ENCODE assay signal across 1 cellular context in the genomic region with DNA sequence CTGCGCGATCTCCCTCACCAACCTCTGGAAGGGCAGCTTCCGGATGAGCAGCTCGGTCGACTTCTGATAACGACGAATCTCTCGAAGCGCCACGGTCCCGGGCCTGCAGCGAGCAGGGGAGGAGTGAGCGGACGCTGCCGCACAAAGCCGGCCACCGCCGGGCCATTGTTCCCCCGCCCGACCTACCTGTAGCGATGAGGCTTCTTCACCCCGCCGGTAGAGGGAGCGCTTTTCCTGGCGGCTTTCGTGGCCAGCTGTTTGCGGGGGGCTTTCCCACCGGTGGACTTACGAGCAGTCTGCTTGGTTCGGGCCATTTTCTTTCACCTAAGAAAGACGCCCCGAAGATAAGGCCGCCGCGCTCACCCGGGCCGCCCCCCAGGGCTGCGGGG.
A peak's percentile ranks its signal among the peaks of the same experiment; 100 is the strongest.
TF ChIP-seq lines count a peak whose summit lies in the region.

No MANE protein-coding gene starts in this region.

TF ChIP-seq in K562, 482 proteins besides CTCF, POLR2A, EP300 and RAD21 (continues in another document):
- TF ChIP-seq, protein P1, sequence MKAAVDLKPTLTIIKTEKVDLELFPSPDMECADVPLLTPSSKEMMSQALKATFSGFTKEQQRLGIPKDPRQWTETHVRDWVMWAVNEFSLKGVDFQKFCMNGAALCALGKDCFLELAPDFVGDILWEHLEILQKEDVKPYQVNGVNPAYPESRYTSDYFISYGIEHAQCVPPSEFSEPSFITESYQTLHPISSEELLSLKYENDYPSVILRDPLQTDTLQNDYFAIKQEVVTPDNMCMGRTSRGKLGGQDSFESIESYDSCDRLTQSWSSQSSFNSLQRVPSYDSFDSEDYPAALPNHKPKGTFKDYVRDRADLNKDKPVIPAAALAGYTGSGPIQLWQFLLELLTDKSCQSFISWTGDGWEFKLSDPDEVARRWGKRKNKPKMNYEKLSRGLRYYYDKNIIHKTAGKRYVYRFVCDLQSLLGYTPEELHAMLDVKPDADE (conservative IDR thresholded peaks at IDR 0.05; ENCODE audit: control insufficient read depth, low read depth, low read length) = 0 out of 2 replicates have a peak, but pooled peaks have one; percentile 29
- TF ChIP-seq ELF4 (CRISPR knock-in tag; IDR thresholded peaks at IDR 0.05) (peak; percentile 5; the same call in 1 of the 2 replicates), MTA3 (IDR thresholded peaks at IDR 0.05; ENCODE audit: borderline replicate concordance) (peak; percentile 21), NFXL1 (CRISPR knock-in tag; IDR thresholded peaks at IDR 0.05) (no peak), SMARCA4 (IDR thresholded peaks at IDR 0.05) (peak; percentile 46; the same call in 1 of the 2 replicates), ZNF197 (CRISPR knock-in tag; IDR thresholded peaks at IDR 0.05; ENCODE audit: low read depth) (no peak), ZNF436 (CRISPR knock-in tag; IDR thresholded peaks at IDR 0.05) (peak; percentile 35; the same call in 1 of the 2 replicates), LEF1 (IDR thresholded peaks at IDR 0.05) (no peak), CCNT2 (IDR thresholded peaks at IDR 0.05; ENCODE audit: borderline replicate concordance, extremely low read depth, insufficient read length, low read depth, low read length) (no peak), HDAC1 (IDR thresholded peaks at IDR 0.05) (peak in 1 of 2 experiments; percentile 52; a peak in 1 of 4 replicates), TFAP4 (CRISPR knock-in tag; IDR thresholded peaks at IDR 0.05; ENCODE audit: borderline replicate concordance) (peak; percentile 97), ZFP1 (CRISPR knock-in tag; IDR thresholded peaks at IDR 0.05) (0 out of 2 replicates have a peak, but pooled peaks have one; percentile 6), MYC (IDR thresholded peaks at IDR 0.05; ENCODE audit: low read depth, low read length) (peak; percentile 31; the same call in 1 of the 2 replicates), MYC (CRISPR knock-in tag; IDR thresholded peaks at IDR 0.05; ENCODE audit: borderline replicate concordance, low read depth) (no peak), ARID3B (CRISPR knock-in tag; IDR thresholded peaks at IDR 0.05; ENCODE audit: borderline replicate concordance) (0 out of 2 replicates have a peak, but pooled peaks have one; percentile 51), THRB (CRISPR knock-in tag; conservative IDR thresholded peaks at IDR 0.05) (0 out of 2 replicates have a peak, but pooled peaks have one; percentile 5), ZNF143 (CRISPR knock-in tag; IDR thresholded peaks at IDR 0.05) (0 out of 2 replicates have a peak, but pooled peaks have one; percentile 1), STAG1 (CRISPR knock-in tag; IDR thresholded peaks at IDR 0.05; ENCODE audit: borderline replicate concordance) (peak; percentile 43; the same call in 1 of the 2 replicates), ESRRB (CRISPR knock-in tag; IDR thresholded peaks at IDR 0.05; ENCODE audit: borderline replicate concordance) (0 out of 2 replicates have a peak, but pooled peaks have one; percentile 9), STAT5A (IDR thresholded peaks at IDR 0.05; ENCODE audit: borderline replicate concordance, low read length) (no peak), MEF2A (IDR thresholded peaks at IDR 0.05; ENCODE audit: control insufficient read depth, low read depth, low read length) (0 out of 2 replicates have a peak, but pooled peaks have one; percentile 39), FIP1L1 (IDR thresholded peaks at IDR 0.05; ENCODE audit: low read depth, low read length, poor library complexity, severe bottlenecking) (no peak), SMC3 (conservative IDR thresholded peaks at IDR 0.05; ENCODE audit: insufficient read depth, low read depth, low read length) (0 out of 2 replicates have a peak, but pooled peaks have one; percentile 5), ZNF431 (CRISPR knock-in tag; IDR thresholded peaks at IDR 0.05) (peak; percentile 36; the same call in 1 of the 2 replicates), ETV6 (IDR thresholded peaks at IDR 0.05; ENCODE audit: borderline replicate concordance in 1 of 2, low read depth in 2 of 2, low read length in 1 of 2) (0 out of 4 replicates have a peak, but pooled peaks of 1 of the 2 experiments have one; percentile 0), ETV6 (CRISPR knock-in tag; IDR thresholded peaks at IDR 0.05; ENCODE audit: borderline replicate concordance) (no peak), ZNF583 (CRISPR knock-in tag; IDR thresholded peaks at IDR 0.05) (peak; percentile 47; the same call in 1 of the 2 replicates), CHCHD3 (CRISPR knock-in tag; IDR thresholded peaks at IDR 0.05) (no peak)
- TF ChIP-seq, protein P2, sequence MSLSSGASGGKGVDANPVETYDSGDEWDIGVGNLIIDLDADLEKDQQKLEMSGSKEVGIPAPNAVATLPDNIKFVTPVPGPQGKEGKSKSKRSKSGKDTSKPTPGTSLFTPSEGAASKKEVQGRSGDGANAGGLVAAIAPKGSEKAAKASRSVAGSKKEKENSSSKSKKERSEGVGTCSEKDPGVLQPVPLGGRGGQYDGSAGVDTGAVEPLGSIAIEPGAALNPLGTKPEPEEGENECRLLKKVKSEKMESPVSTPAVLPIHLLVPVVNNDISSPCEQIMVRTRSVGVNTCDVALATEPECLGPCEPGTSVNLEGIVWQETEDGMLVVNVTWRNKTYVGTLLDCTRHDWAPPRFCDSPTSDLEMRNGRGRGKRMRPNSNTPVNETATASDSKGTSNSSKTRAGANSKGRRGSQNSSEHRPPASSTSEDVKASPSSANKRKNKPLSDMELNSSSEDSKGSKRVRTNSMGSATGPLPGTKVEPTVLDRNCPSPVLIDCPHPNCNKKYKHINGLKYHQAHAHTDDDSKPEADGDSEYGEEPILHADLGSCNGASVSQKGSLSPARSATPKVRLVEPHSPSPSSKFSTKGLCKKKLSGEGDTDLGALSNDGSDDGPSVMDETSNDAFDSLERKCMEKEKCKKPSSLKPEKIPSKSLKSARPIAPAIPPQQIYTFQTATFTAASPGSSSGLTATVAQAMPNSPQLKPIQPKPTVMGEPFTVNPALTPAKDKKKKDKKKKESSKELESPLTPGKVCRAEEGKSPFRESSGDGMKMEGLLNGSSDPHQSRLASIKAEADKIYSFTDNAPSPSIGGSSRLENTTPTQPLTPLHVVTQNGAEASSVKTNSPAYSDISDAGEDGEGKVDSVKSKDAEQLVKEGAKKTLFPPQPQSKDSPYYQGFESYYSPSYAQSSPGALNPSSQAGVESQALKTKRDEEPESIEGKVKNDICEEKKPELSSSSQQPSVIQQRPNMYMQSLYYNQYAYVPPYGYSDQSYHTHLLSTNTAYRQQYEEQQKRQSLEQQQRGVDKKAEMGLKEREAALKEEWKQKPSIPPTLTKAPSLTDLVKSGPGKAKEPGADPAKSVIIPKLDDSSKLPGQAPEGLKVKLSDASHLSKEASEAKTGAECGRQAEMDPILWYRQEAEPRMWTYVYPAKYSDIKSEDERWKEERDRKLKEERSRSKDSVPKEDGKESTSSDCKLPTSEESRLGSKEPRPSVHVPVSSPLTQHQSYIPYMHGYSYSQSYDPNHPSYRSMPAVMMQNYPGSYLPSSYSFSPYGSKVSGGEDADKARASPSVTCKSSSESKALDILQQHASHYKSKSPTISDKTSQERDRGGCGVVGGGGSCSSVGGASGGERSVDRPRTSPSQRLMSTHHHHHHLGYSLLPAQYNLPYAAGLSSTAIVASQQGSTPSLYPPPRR (CRISPR knock-in tag; IDR thresholded peaks at IDR 0.05; ENCODE audit: borderline replicate concordance) = 0 out of 2 replicates have a peak, but pooled peaks have one; percentile 15
- TF ChIP-seq, protein P3, sequence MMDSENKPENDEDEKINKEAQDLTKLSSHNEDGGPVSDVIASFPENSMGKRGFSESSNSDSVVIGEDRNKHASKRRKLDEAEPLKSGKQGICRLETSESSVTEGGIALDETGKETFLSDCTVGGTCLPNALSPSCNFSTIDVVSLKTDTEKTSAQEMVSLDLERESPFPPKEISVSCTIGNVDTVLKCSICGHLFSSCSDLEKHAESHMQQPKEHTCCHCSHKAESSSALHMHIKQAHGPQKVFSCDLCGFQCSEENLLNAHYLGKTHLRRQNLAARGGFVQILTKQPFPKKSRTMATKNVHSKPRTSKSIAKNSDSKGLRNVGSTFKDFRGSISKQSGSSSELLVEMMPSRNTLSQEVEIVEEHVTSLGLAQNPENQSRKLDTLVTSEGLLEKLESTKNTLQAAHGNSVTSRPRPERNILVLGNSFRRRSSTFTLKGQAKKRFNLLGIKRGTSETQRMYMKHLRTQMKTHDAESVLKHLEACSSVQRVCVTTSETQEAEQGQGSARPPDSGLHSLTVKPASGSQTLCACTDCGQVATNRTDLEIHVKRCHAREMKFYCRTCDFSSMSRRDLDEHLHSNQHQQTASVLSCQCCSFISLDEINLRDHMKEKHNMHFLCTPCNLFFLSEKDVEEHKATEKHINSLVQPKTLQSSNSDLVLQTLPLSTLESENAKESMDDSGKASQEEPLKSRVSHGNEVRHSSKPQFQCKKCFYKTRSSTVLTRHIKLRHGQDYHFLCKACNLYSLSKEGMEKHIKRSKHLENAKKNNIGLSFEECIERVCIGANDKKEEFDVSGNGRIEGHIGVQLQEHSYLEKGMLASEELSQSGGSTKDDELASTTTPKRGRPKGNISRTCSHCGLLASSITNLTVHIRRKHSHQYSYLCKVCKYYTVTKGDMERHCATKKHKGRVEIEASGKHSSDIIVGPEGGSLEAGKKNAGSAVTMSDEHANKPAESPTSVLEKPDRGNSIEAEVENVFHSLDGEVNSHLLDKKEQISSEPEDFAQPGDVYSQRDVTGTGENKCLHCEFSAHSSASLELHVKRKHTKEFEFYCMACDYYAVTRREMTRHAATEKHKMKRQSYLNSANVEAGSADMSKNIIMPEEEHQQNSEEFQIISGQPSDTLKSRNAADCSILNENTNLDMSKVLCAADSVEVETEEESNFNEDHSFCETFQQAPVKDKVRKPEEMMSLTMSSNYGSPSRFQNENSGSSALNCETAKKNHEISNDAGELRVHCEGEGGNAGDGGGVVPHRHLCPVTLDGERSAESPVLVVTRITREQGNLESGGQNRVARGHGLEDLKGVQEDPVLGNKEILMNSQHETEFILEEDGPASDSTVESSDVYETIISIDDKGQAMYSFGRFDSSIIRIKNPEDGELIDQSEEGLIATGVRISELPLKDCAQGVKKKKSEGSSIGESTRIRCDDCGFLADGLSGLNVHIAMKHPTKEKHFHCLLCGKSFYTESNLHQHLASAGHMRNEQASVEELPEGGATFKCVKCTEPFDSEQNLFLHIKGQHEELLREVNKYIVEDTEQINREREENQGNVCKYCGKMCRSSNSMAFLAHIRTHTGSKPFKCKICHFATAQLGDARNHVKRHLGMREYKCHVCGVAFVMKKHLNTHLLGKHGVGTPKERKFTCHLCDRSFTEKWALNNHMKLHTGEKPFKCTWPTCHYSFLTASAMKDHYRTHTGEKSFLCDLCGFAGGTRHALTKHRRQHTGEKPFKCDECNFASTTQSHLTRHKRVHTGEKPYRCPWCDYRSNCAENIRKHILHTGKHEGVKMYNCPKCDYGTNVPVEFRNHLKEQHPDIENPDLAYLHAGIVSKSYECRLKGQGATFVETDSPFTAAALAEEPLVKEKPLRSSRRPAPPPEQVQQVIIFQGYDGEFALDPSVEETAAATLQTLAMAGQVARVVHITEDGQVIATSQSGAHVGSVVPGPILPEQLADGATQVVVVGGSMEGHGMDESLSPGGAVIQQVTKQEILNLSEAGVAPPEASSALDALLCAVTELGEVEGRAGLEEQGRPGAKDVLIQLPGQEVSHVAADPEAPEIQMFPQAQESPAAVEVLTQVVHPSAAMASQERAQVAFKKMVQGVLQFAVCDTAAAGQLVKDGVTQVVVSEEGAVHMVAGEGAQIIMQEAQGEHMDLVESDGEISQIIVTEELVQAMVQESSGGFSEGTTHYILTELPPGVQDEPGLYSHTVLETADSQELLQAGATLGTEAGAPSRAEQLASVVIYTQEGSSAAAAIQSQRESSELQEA (IDR thresholded peaks at IDR 0.05; ENCODE audit: low read depth) = no peak
- TF ChIP-seq, protein P4, sequence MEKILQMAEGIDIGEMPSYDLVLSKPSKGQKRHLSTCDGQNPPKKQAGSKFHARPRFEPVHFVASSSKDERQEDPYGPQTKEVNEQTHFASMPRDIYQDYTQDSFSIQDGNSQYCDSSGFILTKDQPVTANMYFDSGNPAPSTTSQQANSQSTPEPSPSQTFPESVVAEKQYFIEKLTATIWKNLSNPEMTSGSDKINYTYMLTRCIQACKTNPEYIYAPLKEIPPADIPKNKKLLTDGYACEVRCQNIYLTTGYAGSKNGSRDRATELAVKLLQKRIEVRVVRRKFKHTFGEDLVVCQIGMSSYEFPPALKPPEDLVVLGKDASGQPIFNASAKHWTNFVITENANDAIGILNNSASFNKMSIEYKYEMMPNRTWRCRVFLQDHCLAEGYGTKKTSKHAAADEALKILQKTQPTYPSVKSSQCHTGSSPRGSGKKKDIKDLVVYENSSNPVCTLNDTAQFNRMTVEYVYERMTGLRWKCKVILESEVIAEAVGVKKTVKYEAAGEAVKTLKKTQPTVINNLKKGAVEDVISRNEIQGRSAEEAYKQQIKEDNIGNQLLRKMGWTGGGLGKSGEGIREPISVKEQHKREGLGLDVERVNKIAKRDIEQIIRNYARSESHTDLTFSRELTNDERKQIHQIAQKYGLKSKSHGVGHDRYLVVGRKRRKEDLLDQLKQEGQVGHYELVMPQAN (IDR thresholded peaks at IDR 0.05; ENCODE audit: borderline replicate concordance) = peak; percentile 48; the same call in 1 of the 2 replicates
